17 cellular contexts compared by ENCODE assay signal in genomic region chr12:22416831-22417230, GRCh38.
DNase-seq lines count a peak whose midpoint lies in the region; ATAC-seq and TF ChIP-seq lines count a peak whose summit lies in the region.
"Had no signal": no experiment of that assay in that cellular context is flagged by ENCODE, and none has a peak within 500 bp of the region (broad histone marks: within the 10 kb centered on the region; RNA-seq: fewer than 3 reads in every experiment).

No MANE protein-coding gene starts in this region.

- no peak overlapping the region for H3K27ac ChIP-seq in tibial nerve
- H3K27ac ChIP-seq: GM23248 had no signal

- TF ChIP-seq CTCF in tibial nerve (IDR thresholded peaks at IDR 0.05), result no peak

- H3K36me3 ChIP-seq in tibial nerve, result no peaks in the 10 kb centered on the region

- peaks cover 2% of the 10 kb centered on the region for H3K4me1 Mint-ChIP-seq in activated CD4-positive, alpha-beta T cell treated with anti-CD3 and anti-CD28 coated beads, Interleukin-2, amount 10 ng/mL, durations not matched to agents 24 days and 14 days
- H3K4me1 Mint-ChIP-seq: CD14-positive monocyte had no signal

- peaks cover 2% of the 10 kb centered on the region for H3K27me3 Mint-ChIP-seq in activated CD4-positive, alpha-beta T cell treated with anti-CD3 and anti-CD28 coated beads, Interleukin-2, amount 10 ng/mL, durations not matched to agents 24 days and 14 days

- peak; percentile 14 for DNase-seq in activated CD4-positive, alpha-beta T cell treated with anti-CD3 and anti-CD28 coated beads, Interleukin-2, amount 10 ng/mL, durations not matched to agents 24 days and 14 days
- no peak for DNase-seq in activated CD4-positive, alpha-beta T cell treated with anti-CD3 and anti-CD28 coated beads for 1 hour
- DNase-seq in DMS79 treated with DMSO at 0.1 percent for 48 hours (lab: John Stamatoyannopoulos, UW), result peak; percentile 73
- DNase-seq in SK-MEL-5 (ENCODE audit: low read depth, low spot score), result peak; percentile 48
- peak; percentile 37 for DNase-seq in myocyte (ENCODE audit: low read depth)
- no peak for DNase-seq in tibial nerve (ENCODE audit: low spot score in 2 of 2)
- DNase-seq in dermis blood vessel endothelial cell, result no peak
- DNase-seq: GDM1, GM23248, NCI-H1048, NCI-H2029 treated with DMSO at 0.1 percent for 48 hours, NCI-H345, NCI-H526 treated with DMSO at 0.1 percent for 48 hours, SK-N-SH had no signal

- TF ChIP-seq POLR2A in tibial nerve (IDR thresholded peaks at IDR 0.05), result no peak

- no peak for ATAC-seq in HG03280 (IDR thresholded peaks at IDR 0.05; ENCODE audit: unreplicated experiment)
- ATAC-seq: K562 had no signal

- intact Hi-C loops in activated CD4-positive, alpha-beta T cell treated with anti-CD3 and anti-CD28 coated beads, Interleukin-2, amount 10 ng/mL, durations not matched to agents 24 days and 14 days (cut with micrococcal nuclease), result no loop called here

- no peak overlapping the region for H3K4me3 ChIP-seq in tibial nerve
- H3K4me3 ChIP-seq: GM23248, K562 had no signal

- no peaks in the 10 kb centered on the region for H3K9me3 Mint-ChIP-seq in activated CD4-positive, alpha-beta T cell treated with anti-CD3 and anti-CD28 coated beads, Interleukin-2, amount 10 ng/mL, durations not matched to agents 24 days and 14 days

- H3K27me3 ChIP-seq in tibial nerve, result no peaks in the 10 kb centered on the region

- H3K27ac Mint-ChIP-seq in activated CD4-positive, alpha-beta T cell treated with anti-CD3 and anti-CD28 coated beads, Interleukin-2, amount 10 ng/mL, durations not matched to agents 24 days and 14 days, result no peak overlapping the region
- H3K27ac Mint-ChIP-seq: CD14-positive monocyte had no signal

- H3K4me1 ChIP-seq in tibial nerve, result peaks cover 0 to 14% (median 0%) of the 10 kb centered on the region in 4 donors

- H3K9me3 ChIP-seq in tibial nerve, result no peaks in the 10 kb centered on the region
- H3K9me3 ChIP-seq: SK-N-SH had no signal

- no peaks in the 10 kb centered on the region for H3K36me3 Mint-ChIP-seq in activated CD4-positive, alpha-beta T cell treated with anti-CD3 and anti-CD28 coated beads, Interleukin-2, amount 10 ng/mL, durations not matched to agents 24 days and 14 days (ENCODE audit: low read depth)
- H3K36me3 Mint-ChIP-seq: CD14-positive monocyte had no signal

- no peak for TF ChIP-seq EP300 in tibial nerve (IDR thresholded peaks at IDR 0.05)

- H3K4me3 Mint-ChIP-seq in activated CD4-positive, alpha-beta T cell treated with anti-CD3 and anti-CD28 coated beads, Interleukin-2, amount 10 ng/mL, durations not matched to agents 24 days and 14 days, result no peak overlapping the region
- H3K4me3 Mint-ChIP-seq: CD14-positive monocyte had no signal

- in situ Hi-C loops in SK-MEL-5 (cut with HindIII; ENCODE audit: low pct_unique_long_range_greater_than_20kb, low sequenced_read_pairs), result no loop called here

Comparison
In these comparisons a context has a peak if more than half of its experiments do, and no peak if none do; other contexts are left out.
1. DNase-seq: peak in activated CD4-positive, alpha-beta T cell treated with anti-CD3 and anti-CD28 coated beads, Interleukin-2, amount 10 ng/mL, durations not matched to agents 24 days and 14 days (single experiment), DMS79 treated with DMSO at 0.1 percent for 48 hours (single experiment), SK-MEL-5 (single experiment) and myocyte (single experiment); none in activated CD4-positive, alpha-beta T cell treated with anti-CD3 and anti-CD28 coated beads for 1 hour (single experiment), tibial nerve (0 of 2) and dermis blood vessel endothelial cell (single experiment).